In the genomic region with DNA sequence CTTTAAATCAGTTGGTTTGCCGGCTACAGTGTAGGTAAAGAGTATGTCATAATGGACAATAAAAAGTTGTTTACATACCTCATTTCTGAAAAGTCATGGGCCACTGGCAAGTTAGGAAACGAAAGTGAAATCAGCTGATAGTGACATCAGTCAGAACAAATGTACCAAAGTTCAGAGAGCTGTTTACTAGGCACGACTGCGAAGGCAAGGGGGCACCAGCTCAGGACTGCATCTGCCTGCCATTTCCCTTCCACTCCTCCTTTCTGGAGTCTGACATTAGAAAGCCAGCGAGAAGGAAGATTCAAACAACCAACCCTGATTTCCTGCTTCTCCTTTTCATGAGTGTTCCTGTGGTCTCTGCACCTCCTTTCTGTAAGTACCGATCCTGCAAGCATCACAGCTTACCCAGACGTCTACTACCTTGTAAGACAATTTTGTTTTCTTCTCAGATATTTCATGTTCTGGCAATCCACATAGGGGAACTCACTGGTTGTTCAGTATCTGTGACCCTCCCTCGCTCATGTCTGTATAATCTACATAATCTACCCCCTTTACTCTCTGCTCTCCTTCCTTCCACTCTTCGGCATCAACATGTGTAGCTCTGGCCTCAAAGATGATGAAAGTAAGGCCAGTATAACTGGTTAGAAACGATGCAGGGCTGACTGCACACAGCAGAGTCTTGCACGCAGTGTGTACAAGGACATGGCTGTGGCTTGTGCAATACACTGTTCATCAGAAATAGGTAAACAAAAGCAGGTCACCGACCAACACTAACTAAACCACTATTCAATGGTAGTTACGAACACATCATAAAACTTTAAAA, we compare ENCODE assay signal across 1 cellular context.
TF ChIP-seq lines count a peak whose summit lies in the region.

A gene (plus strand): TSS at position 174 of the 823 bp plus-strand sequence. CDS start 16,370 bp downstream, outside the sequence.

TF ChIP-seq in K562, 482 proteins besides CTCF, POLR2A, EP300 and RAD21 (continued from another document and continues in another):
- TF ChIP-seq ZKSCAN8 (CRISPR knock-in tag; IDR thresholded peaks at IDR 0.05) (0 out of 2 replicates have a peak, but pooled peaks have one; percentile 8), MBD2 (IDR thresholded peaks at IDR 0.05; ENCODE audit: borderline replicate concordance, low read depth) (no peak), STAG1 (CRISPR knock-in tag; IDR thresholded peaks at IDR 0.05; ENCODE audit: borderline replicate concordance) (no peak), SAP30 (IDR thresholded peaks at IDR 0.05; ENCODE audit: borderline replicate concordance, insufficient read depth, low read depth, low read length, poor library complexity, severe bottlenecking) (no peak), ZNF232 (CRISPR knock-in tag; IDR thresholded peaks at IDR 0.05) (no peak), LARP7 (IDR thresholded peaks at IDR 0.05) (no peak), SIN3B (IDR thresholded peaks at IDR 0.05; ENCODE audit: low read depth) (no peak), DIDO1 (tag; IDR thresholded peaks at IDR 0.05; ENCODE audit: low read depth) (0 out of 2 replicates have a peak, but pooled peaks have one; percentile 8), NFYB (IDR thresholded peaks at IDR 0.05; ENCODE audit: extremely low read depth, insufficient read length) (no peak), SMAD4 (CRISPR knock-in tag; conservative IDR thresholded peaks at IDR 0.05) (peak; percentile 69; the same call in 1 of the 2 replicates), DPF2 (IDR thresholded peaks at IDR 0.05) (peak; percentile 53; the same call in 1 of the 2 replicates), PHF21A (IDR thresholded peaks at IDR 0.05; ENCODE audit: borderline replicate concordance, low read depth) (no peak), CBX5 (IDR thresholded peaks at IDR 0.05; ENCODE audit: borderline replicate concordance, low read depth) (no peak), POLR2B (IDR thresholded peaks at IDR 0.05; ENCODE audit: low read depth, partially characterized antibody) (no peak), RBM17 (IDR thresholded peaks at IDR 0.05; ENCODE audit: borderline replicate concordance, low read depth, low read length) (no peak), SPI1 (IDR thresholded peaks at IDR 0.05; ENCODE audit: borderline replicate concordance, low read depth, low read length) (no peak), ZNF696 (CRISPR knock-in tag; conservative IDR thresholded peaks at IDR 0.05) (no peak), FOXA1 (IDR thresholded peaks at IDR 0.05; ENCODE audit: borderline replicate concordance) (no peak), ZNF444 (CRISPR knock-in tag; IDR thresholded peaks at IDR 0.05) (no peak), ZKSCAN1 (IDR thresholded peaks at IDR 0.05; ENCODE audit: low read depth, low read length) (no peak), ZNF174 (CRISPR knock-in tag; IDR thresholded peaks at IDR 0.05) (peak; percentile 48; the same call in 1 of the 2 replicates), ADNP (tag; IDR thresholded peaks at IDR 0.05) (no peak), CBFB (CRISPR knock-in tag; IDR thresholded peaks at IDR 0.05) (no peak), EZH2 (IDR thresholded peaks at IDR 0.05; ENCODE audit: borderline replicate concordance, low read depth, low read length) (no peak), MYBL2 (IDR thresholded peaks at IDR 0.05; ENCODE audit: low read depth) (no peak), MYBL2 (CRISPR knock-in tag; IDR thresholded peaks at IDR 0.05; ENCODE audit: borderline replicate concordance) (no peak), RBM39 (optimal IDR thresholded peaks at IDR 0.05; ENCODE audit: low read depth, low read length) (no peak), BDP1 (IDR thresholded peaks at IDR 0.05; ENCODE audit: insufficient read depth, insufficient read length) (no peak), CBX8 (IDR thresholded peaks at IDR 0.05; ENCODE audit: borderline replicate concordance, extremely low read depth, low read depth, low read length, poor library complexity, severe bottlenecking) (no peak), NCOA6 (IDR thresholded peaks at IDR 0.05) (no peak), ZNF239 (CRISPR knock-in tag; IDR thresholded peaks at IDR 0.05) (no peak), HDAC1 (IDR thresholded peaks at IDR 0.05) (0 out of 4 replicates have a peak, but pooled peaks of 1 of the 2 experiments have one; percentile 40), ZNF584 (CRISPR knock-in tag; IDR thresholded peaks at IDR 0.05; ENCODE audit: low read depth) (peak; percentile 98), SETDB1 (IDR thresholded peaks at IDR 0.05; ENCODE audit: low read length) (no peak), TARDBP (IDR thresholded peaks at IDR 0.05) (no peak), ZNF445 (CRISPR knock-in tag; IDR thresholded peaks at IDR 0.05; ENCODE audit: low read depth) (no peak)
- TF ChIP-seq, protein P1, sequence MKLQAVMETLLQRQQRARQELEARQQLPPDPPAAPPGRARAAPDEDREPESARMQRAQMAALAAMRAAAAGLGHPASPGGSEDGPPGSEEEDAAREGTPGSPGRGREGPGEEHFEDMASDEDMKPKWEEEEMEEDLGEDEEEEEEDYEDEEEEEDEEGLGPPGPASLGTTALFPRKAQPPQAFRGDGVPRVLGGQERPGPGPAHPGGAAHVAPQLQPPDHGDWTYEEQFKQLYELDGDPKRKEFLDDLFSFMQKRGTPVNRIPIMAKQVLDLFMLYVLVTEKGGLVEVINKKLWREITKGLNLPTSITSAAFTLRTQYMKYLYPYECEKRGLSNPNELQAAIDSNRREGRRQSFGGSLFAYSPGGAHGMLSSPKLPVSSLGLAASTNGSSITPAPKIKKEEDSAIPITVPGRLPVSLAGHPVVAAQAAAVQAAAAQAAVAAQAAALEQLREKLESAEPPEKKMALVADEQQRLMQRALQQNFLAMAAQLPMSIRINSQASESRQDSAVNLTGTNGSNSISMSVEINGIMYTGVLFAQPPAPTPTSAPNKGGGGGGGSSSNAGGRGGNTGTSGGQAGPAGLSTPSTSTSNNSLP (IDR thresholded peaks at IDR 0.05; ENCODE audit: borderline replicate concordance, low read depth, low read length) = no peak
- TF ChIP-seq, protein P2, sequence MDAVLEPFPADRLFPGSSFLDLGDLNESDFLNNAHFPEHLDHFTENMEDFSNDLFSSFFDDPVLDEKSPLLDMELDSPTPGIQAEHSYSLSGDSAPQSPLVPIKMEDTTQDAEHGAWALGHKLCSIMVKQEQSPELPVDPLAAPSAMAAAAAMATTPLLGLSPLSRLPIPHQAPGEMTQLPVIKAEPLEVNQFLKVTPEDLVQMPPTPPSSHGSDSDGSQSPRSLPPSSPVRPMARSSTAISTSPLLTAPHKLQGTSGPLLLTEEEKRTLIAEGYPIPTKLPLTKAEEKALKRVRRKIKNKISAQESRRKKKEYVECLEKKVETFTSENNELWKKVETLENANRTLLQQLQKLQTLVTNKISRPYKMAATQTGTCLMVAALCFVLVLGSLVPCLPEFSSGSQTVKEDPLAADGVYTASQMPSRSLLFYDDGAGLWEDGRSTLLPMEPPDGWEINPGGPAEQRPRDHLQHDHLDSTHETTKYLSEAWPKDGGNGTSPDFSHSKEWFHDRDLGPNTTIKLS (IDR thresholded peaks at IDR 0.05; ENCODE audit: borderline replicate concordance, low read depth) = no peak
- TF ChIP-seq, protein P3, sequence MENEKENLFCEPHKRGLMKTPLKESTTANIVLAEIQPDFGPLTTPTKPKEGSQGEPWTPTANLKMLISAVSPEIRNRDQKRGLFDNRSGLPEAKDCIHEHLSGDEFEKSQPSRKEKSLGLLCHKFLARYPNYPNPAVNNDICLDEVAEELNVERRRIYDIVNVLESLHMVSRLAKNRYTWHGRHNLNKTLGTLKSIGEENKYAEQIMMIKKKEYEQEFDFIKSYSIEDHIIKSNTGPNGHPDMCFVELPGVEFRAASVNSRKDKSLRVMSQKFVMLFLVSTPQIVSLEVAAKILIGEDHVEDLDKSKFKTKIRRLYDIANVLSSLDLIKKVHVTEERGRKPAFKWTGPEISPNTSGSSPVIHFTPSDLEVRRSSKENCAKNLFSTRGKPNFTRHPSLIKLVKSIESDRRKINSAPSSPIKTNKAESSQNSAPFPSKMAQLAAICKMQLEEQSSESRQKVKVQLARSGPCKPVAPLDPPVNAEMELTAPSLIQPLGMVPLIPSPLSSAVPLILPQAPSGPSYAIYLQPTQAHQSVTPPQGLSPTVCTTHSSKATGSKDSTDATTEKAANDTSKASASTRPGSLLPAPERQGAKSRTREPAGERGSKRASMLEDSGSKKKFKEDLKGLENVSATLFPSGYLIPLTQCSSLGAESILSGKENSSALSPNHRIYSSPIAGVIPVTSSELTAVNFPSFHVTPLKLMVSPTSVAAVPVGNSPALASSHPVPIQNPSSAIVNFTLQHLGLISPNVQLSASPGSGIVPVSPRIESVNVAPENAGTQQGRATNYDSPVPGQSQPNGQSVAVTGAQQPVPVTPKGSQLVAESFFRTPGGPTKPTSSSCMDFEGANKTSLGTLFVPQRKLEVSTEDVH (IDR thresholded peaks at IDR 0.05; ENCODE audit: low read depth, partially characterized antibody) = no peak
- TF ChIP-seq, protein P4, sequence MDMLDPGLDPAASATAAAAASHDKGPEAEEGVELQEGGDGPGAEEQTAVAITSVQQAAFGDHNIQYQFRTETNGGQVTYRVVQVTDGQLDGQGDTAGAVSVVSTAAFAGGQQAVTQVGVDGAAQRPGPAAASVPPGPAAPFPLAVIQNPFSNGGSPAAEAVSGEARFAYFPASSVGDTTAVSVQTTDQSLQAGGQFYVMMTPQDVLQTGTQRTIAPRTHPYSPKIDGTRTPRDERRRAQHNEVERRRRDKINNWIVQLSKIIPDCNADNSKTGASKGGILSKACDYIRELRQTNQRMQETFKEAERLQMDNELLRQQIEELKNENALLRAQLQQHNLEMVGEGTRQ (CRISPR knock-in tag; IDR thresholded peaks at IDR 0.05) = no peak
- TF ChIP-seq, protein P5, sequence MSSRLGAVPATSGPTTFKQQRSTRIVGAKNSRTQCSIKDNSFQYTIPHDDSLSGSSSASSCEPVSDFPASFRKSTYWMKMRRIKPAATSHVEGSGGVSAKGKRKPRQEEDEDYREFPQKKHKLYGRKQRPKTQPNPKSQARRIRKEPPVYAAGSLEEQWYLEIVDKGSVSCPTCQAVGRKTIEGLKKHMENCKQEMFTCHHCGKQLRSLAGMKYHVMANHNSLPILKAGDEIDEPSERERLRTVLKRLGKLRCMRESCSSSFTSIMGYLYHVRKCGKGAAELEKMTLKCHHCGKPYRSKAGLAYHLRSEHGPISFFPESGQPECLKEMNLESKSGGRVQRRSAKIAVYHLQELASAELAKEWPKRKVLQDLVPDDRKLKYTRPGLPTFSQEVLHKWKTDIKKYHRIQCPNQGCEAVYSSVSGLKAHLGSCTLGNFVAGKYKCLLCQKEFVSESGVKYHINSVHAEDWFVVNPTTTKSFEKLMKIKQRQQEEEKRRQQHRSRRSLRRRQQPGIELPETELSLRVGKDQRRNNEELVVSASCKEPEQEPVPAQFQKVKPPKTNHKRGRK (tag; IDR thresholded peaks at IDR 0.05) = no peak
- TF ChIP-seq, protein P6, sequence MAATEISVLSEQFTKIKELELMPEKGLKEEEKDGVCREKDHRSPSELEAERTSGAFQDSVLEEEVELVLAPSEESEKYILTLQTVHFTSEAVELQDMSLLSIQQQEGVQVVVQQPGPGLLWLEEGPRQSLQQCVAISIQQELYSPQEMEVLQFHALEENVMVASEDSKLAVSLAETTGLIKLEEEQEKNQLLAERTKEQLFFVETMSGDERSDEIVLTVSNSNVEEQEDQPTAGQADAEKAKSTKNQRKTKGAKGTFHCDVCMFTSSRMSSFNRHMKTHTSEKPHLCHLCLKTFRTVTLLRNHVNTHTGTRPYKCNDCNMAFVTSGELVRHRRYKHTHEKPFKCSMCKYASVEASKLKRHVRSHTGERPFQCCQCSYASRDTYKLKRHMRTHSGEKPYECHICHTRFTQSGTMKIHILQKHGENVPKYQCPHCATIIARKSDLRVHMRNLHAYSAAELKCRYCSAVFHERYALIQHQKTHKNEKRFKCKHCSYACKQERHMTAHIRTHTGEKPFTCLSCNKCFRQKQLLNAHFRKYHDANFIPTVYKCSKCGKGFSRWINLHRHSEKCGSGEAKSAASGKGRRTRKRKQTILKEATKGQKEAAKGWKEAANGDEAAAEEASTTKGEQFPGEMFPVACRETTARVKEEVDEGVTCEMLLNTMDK (IDR thresholded peaks at IDR 0.05; ENCODE audit: borderline replicate concordance, insufficient read depth, low read depth, low read length, poor library complexity, severe bottlenecking) = no peak
- TF ChIP-seq, protein P7, sequence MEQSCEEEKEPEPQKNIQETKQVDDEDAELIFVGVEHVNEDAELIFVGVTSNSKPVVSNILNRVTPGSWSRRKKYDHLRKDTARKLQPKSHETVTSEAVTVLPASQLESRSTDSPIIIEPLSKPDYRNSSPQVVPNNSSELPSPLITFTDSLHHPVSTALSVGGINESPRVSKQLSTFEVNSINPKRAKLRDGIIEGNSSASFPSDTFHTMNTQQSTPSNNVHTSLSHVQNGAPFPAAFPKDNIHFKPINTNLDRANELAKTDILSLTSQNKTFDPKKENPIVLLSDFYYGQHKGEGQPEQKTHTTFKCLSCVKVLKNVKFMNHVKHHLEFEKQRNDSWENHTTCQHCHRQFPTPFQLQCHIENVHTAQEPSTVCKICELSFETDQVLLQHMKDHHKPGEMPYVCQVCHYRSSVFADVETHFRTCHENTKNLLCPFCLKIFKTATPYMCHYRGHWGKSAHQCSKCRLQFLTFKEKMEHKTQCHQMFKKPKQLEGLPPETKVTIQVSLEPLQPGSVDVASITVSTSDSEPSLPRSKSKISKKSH (CRISPR knock-in tag; IDR thresholded peaks at IDR 0.05) = no peak
- TF ChIP-seq, protein P8, sequence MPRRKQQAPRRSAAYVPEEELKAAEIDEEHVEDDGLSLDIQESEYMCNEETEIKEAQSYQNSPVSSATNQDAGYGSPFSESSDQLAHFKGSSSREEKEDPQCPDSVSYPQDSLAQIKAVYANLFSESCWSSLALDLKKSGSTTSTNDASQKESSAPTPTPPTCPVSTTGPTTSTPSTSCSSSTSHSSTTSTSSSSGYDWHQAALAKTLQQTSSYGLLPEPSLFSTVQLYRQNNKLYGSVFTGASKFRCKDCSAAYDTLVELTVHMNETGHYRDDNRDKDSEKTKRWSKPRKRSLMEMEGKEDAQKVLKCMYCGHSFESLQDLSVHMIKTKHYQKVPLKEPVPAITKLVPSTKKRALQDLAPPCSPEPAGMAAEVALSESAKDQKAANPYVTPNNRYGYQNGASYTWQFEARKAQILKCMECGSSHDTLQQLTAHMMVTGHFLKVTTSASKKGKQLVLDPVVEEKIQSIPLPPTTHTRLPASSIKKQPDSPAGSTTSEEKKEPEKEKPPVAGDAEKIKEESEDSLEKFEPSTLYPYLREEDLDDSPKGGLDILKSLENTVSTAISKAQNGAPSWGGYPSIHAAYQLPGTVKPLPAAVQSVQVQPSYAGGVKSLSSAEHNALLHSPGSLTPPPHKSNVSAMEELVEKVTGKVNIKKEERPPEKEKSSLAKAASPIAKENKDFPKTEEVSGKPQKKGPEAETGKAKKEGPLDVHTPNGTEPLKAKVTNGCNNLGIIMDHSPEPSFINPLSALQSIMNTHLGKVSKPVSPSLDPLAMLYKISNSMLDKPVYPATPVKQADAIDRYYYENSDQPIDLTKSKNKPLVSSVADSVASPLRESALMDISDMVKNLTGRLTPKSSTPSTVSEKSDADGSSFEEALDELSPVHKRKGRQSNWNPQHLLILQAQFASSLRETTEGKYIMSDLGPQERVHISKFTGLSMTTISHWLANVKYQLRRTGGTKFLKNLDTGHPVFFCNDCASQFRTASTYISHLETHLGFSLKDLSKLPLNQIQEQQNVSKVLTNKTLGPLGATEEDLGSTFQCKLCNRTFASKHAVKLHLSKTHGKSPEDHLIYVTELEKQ (CRISPR knock-in tag; IDR thresholded peaks at IDR 0.05) = no peak
